28 cellular contexts compared by ENCODE assay signal in genomic region chr3:153001428-153001827, GRCh38.
"Had no signal": no experiment of that assay in that cellular context is flagged by ENCODE, and none has a peak within 500 bp of the region (broad histone marks: within the 10 kb centered on the region; RNA-seq: fewer than 3 reads in every experiment).

No MANE protein-coding gene starts in this region.

- H3K36me3 ChIP-seq: adrenal gland, breast epithelium, MG63, SJSA1 had no signal

- H3K4me1 ChIP-seq: adrenal gland, breast epithelium, SJSA1 had no signal

- H3K9me3 ChIP-seq: adrenal gland, breast epithelium, MG63, SJSA1 had no signal

- H3K27me3 ChIP-seq: adrenal gland, breast epithelium, MG63, SJSA1 had no signal

- ATAC-seq: activated CD8-positive, alpha-beta T cell treated with anti-CD3 and anti-CD28 coated beads, Interleukin-2, amount 10 ng/mL, durations not matched to agents 7 days and 5 days; Panc1; WTC11 had no signal

- H3K27ac ChIP-seq: adrenal gland, breast epithelium, SJSA1 had no signal

- H3K4me3 ChIP-seq: adrenal gland, breast epithelium, MG63, SJSA1 had no signal

- DNase-seq: activated CD4-positive, alpha-beta T cell treated with anti-CD3 and anti-CD28 coated beads for 48 hours; activated CD4-positive, alpha-beta T cell treated with anti-CD3 and anti-CD28 coated beads, Interleukin-2, amount 50 U/mL, for 4 hours; activated CD4-positive, CD25-positive, alpha-beta regulatory T cell treated with anti-CD3 and anti-CD28 coated beads, Interleukin-2, amount 50 U/mL, for 72 hours; activated CD8-positive, alpha-beta memory T cell treated with anti-CD3 and anti-CD28 coated beads, Interleukin-2, amount 50 U/mL, for 48 hours; activated CD8-positive, alpha-beta T cell treated with anti-CD3 and anti-CD28 coated beads, Interleukin-2, amount 10 ng/mL, durations not matched to agents 7 days and 5 days; activated naive CD4-positive, alpha-beta T cell treated with anti-CD3 and anti-CD28 coated beads, Interleukin-2, amount 50 U/mL, for 16 hours; activated naive CD8-positive, alpha-beta T cell treated with anti-CD3 and anti-CD28 coated beads, Interleukin-2, amount 10 ng/mL, durations not matched to agents 7 days and 5 days; activated T-cell treated with anti-CD3 and anti-CD28 coated beads, Interleukin-2, amount 50 U/mL, for 1 hour; adrenal gland; anterior cingulate cortex; central memory CD4-positive, alpha-beta T cell; KBM-7; MG63; MV-4-11; NCI-H1092 treated with DMSO at 0.1 percent for 48 hours; NCI-H1417 treated with DMSO at 0.1 percent for 48 hours; NCI-H1694; NCI-H2029; NCI-H2107; NCI-H2171 treated with DMSO at 0.1 percent for 48 hours; NCI-H226; NCI-H526 treated with DMSO at 0.1 percent for 48 hours; NCI-H82; SHP77 had no signal
